Comparison of ENCODE assay signal across 20 cellular contexts in the genomic region with DNA sequence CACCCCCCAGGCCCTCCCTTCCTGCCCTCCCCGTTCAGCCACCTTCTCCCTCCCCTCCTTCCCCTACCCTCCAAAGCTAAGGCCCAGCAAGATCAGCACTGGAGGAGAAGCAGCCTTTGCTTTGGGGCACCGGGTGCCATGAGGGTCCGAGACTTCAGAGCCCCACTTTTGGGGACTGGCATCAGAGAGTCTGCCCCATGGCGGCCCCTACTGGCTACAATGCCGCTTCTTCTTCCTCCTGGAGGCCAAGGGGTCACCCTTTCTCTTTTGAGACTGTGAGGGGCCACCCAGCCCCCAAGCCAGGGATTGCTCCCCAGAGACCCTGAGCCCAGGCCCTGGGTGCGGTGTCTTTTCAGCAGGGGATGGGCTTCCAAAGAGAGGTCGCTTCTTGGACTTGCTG. TPM values are rescaled to one million over a fixed set of nuclear protein-coding genes. Genes with fewer than 3 reads are reported as not detected.
"Had no signal": no experiment of that assay in that cellular context is flagged by ENCODE, and none has a peak within 500 bp of the region (broad histone marks: within the 10 kb centered on the region; RNA-seq: fewer than 3 reads in every experiment).

No MANE protein-coding gene starts in this region.

RNA-seq across cellular contexts. Expression of a gene that starts 10.2 kb away (rescaled TPM):
- total RNA-seq: activated naive CD4-positive, alpha-beta T cell treated with anti-CD3 and anti-CD28 coated beads for 36 hours; activated naive CD4-positive, alpha-beta T cell treated with anti-CD3 and anti-CD28 coated beads, Interleukin-2, amount 50 U/mL, for 72 hours; activated naive CD8-positive, alpha-beta T cell treated with anti-CD3 and anti-CD28 coated beads for 36 hours; activated naive CD8-positive, alpha-beta T cell treated with anti-CD3 and anti-CD28 coated beads, Interleukin-2, amount 10 ng/mL, durations not matched to agents 7 days and 5 days; activated T-cell treated with anti-CD3 and anti-CD28 coated beads, Interleukin-2, amount 50 U/mL, for 4 hours; activated T-cell treated with anti-CD3 and anti-CD28 coated beads, Interleukin-2, amount 50 U/mL, for 72 hours; activated T-helper 1 cell treated with anti-CD3 and anti-CD28 coated beads, Interleukin-12 subunit alpha, Interleukin-12 subunit beta, Interleukin-2, Interleukin-4 antibody, amounts not matched to agents 30 ng/mL and 10 ng/mL and 1 ng/mL, durations not matched to agents 14 hours and 24 hours and 36 hours; activated T-helper 17 cell treated with anti-CD3 and anti-CD28 coated beads, Interleukin-2, amount 50 U/mL, for 72 hours; activated T-helper 2 cell treated with anti-CD3 and anti-CD28 coated beads, Interferon-gamma antibody, Interleukin-2, Interleukin-4, amounts not matched to agents 10 μg/mL and 5 μg/mL and 100 μg/mL, durations not matched to agents 14 hours and 24 hours and 36 hours; adrenal gland; aorta; ascending aorta; astrocyte; body of pancreas; breast epithelium; bronchial epithelial cell; cardiac septum; cerebellum had no signal
- polyA plus RNA-seq: adipose tissue, adrenal gland, aorta, cardiac muscle cell had no signal
